In the genomic region with DNA sequence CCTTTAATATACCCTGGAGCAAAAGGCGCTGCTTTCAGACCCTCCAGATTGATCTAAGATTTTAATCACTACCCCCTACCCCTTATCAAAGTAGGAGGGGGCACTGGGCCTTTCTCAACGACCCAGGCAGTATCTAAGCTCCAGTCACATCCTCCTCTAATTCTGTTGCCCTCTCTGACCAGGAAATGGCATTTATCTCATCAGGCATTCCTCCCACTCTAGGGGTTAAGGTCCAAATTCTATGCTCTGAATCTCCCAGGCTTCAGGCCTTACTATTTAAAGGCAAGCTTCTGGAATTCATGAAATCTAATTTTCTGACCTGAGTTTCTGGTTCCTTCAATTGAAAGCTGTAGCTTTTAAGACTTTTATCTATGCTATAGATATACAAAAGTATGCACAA, we compare ENCODE assay signal across 16 cellular contexts.
DNase-seq lines count a peak whose midpoint lies in the region; ATAC-seq, FAIRE-seq and TF ChIP-seq lines count a peak whose summit lies in the region.
"Had no signal": no experiment of that assay in that cellular context is flagged by ENCODE, and none has a peak within 500 bp of the region (broad histone marks: within the 10 kb centered on the region; RNA-seq: fewer than 3 reads in every experiment).

No MANE protein-coding gene starts in this region.

- H3K9me3 ChIP-seq in HepG2 (ENCODE audit: low read length) (peaks cover 45% of the 10 kb centered on the region), smooth muscle cell (replicated peaks; ENCODE audit: low read depth) (no peaks in the 10 kb centered on the region)

- H2AFZ ChIP-seq in HepG2 (ENCODE audit: low read length) (no peak overlapping the region), smooth muscle cell (ENCODE audit: low read depth) (peak overlapping the region; percentile 46)

- H3K27me3 Mint-ChIP-seq in mesothelial cell of epicardium (ENCODE audit: low read depth) (no peaks in the 10 kb centered on the region), CD14-positive monocyte (ENCODE audit: low read depth in 3 of 3) (no peaks in the 10 kb centered on the region)
- H3K27me3 Mint-ChIP-seq in activated CD8-positive, alpha-beta T cell treated with anti-CD3 and anti-CD28 coated beads for 36 hours = no peaks in the 10 kb centered on the region
- H3K27me3 Mint-ChIP-seq: B cell; CD4-positive, alpha-beta memory T cell; IgD-negative memory B cell had no signal

- H3K36me3 ChIP-seq in HepG2 (replicated peaks in 1 of 2; ENCODE audit: control insufficient read depth in 1 of 2, insufficient read depth in 2 of 2, low read length in 2 of 2) (no peaks in the 10 kb centered on the region), smooth muscle cell (ENCODE audit: low read depth) (no peaks in the 10 kb centered on the region)

- H3K4me3 Mint-ChIP-seq in mesothelial cell of epicardium = no peak overlapping the region
- no peak overlapping the region for H3K4me3 Mint-ChIP-seq in activated CD8-positive, alpha-beta T cell treated with anti-CD3 and anti-CD28 coated beads for 36 hours
- no peak overlapping the region for H3K4me3 Mint-ChIP-seq in CD14-positive monocyte
- H3K4me3 Mint-ChIP-seq: B cell; CD4-positive, alpha-beta memory T cell; HFFc6; IgD-negative memory B cell had no signal

- intact Hi-C loops in HepG2 (cut with micrococcal nuclease; ENCODE audit: unreplicated experiment) (no loop called here), CD14-positive monocyte (cut with micrococcal nuclease) (no loop called here)
- intact Hi-C loops in activated CD8-positive, alpha-beta T cell treated with anti-CD3 and anti-CD28 coated beads for 36 hours (cut with micrococcal nuclease) = no loop called here

- H3K4me1 ChIP-seq in HepG2 (ENCODE audit: insufficient read depth, low read length) (no peaks in the 10 kb centered on the region), smooth muscle cell (ENCODE audit: low read depth) (peaks cover 4% of the 10 kb centered on the region)

- CTCF ChIA-PET in HepG2 (lab: Yijun Ruan, JAX; ENCODE audit: low intra/inter-chr PET ratio, low total read pairs) = no interaction called here
- CTCF ChIA-PET in activated CD8-positive, alpha-beta T cell treated with anti-CD3 and anti-CD28 coated beads for 36 hours (lab: Charles Lee) = no interaction called here

- no peak overlapping the region for H3K4me2 ChIP-seq in HepG2 (ENCODE audit: low read depth, low read length)
- H3K4me2 ChIP-seq in smooth muscle cell = peak overlapping the region; percentile 35

- DNase-seq in HuH-7.5 (ENCODE audit: low spot score) (peak; percentile 6), HepG2 (ENCODE audit: low spot score) (peak; percentile 3), mesothelial cell of epicardium (ENCODE audit: low spot score in 2 of 2, unreplicated experiment in 2 of 2) (no peak), smooth muscle cell (lab: John Stamatoyannopoulos, UW; ENCODE audit: unreplicated experiment) (no peak), NCI-H2227 (lab: John Stamatoyannopoulos, UW; ENCODE audit: unreplicated experiment) (no peak), CD14-positive monocyte (ENCODE audit: low spot score) (no peak)
- DNase-seq in activated CD8-positive, alpha-beta T cell treated with anti-CD3 and anti-CD28 coated beads for 36 hours = no peak
- DNase-seq: C1 segment of cervical spinal cord; CD4-positive, alpha-beta memory T cell; DMS53; HCEC 1CT; HFFc6 had no signal

- H3K36me3 Mint-ChIP-seq in mesothelial cell of epicardium = no peaks in the 10 kb centered on the region
- H3K36me3 Mint-ChIP-seq in activated CD8-positive, alpha-beta T cell treated with anti-CD3 and anti-CD28 coated beads for 36 hours (ENCODE audit: low read depth) = no peaks in the 10 kb centered on the region
- H3K36me3 Mint-ChIP-seq in CD14-positive monocyte = no peaks in the 10 kb centered on the region
- H3K36me3 Mint-ChIP-seq: CD4-positive, alpha-beta memory T cell; IgD-negative memory B cell had no signal

- H3K27ac Mint-ChIP-seq in mesothelial cell of epicardium (peak overlapping the region; percentile 64), CD14-positive monocyte (no peak overlapping the region)
- H3K27ac Mint-ChIP-seq in activated CD8-positive, alpha-beta T cell treated with anti-CD3 and anti-CD28 coated beads for 36 hours = no peak overlapping the region
- H3K27ac Mint-ChIP-seq: B cell; CD4-positive, alpha-beta memory T cell; HFFc6; IgD-negative memory B cell had no signal

- TF ChIP-seq EP300 in HepG2 (IDR thresholded peaks at IDR 0.05; ENCODE audit: low read depth in 2 of 2, low read length in 2 of 2) = no peak
- TF ChIP-seq EP300 in HepG2 (CRISPR knock-in tag; IDR thresholded peaks at IDR 0.05; ENCODE audit: borderline replicate concordance) = no peak

- H3K27ac ChIP-seq in HepG2 (ENCODE audit: extremely low read length, insufficient read depth, low read length) (no peak overlapping the region), smooth muscle cell (ENCODE audit: low read depth) (peak overlapping the region; percentile 70)
- H3K27ac ChIP-seq: HL-60 had no signal

- H3K4me3 ChIP-seq in HepG2 (replicated peaks in 1 of 3; ENCODE audit: insufficient read depth in 1 of 3, low read depth in 2 of 3, low read length in 3 of 3) (no peak overlapping the region), smooth muscle cell (no peak overlapping the region)

- 4% methylated on average over 2 of the region's 2 CpGs for WGBS in HepG2 (ENCODE audit: low lambda C conversion rate)
- 17% methylated on average over 2 of the region's 2 CpGs for WGBS in smooth muscle cell (ENCODE audit: low lambda C conversion rate)

- H3K9me3 Mint-ChIP-seq in mesothelial cell of epicardium = peaks cover 11% of the 10 kb centered on the region
- peaks cover 3% of the 10 kb centered on the region for H3K9me3 Mint-ChIP-seq in activated CD8-positive, alpha-beta T cell treated with anti-CD3 and anti-CD28 coated beads for 36 hours
- peaks cover 0 to 4% (median 1%) of the 10 kb centered on the region in 7 donors for H3K9me3 Mint-ChIP-seq in CD14-positive monocyte

- peaks cover 11% of the 10 kb centered on the region for H3F3A ChIP-seq in smooth muscle cell (ENCODE audit: low read depth)

- TF ChIP-seq POLR2A in HepG2 (IDR thresholded peaks at IDR 0.05; ENCODE audit: insufficient read depth in 1 of 2, low read depth in 2 of 2, low read length in 2 of 2) = no peak

- TF ChIP-seq CTCF in HepG2 (CRISPR knock-in tag; IDR thresholded peaks at IDR 0.05) (no peak), mesothelial cell of epicardium (IDR thresholded peaks at IDR 0.05; ENCODE audit: unreplicated experiment) (no peak), smooth muscle cell (IDR thresholded peaks at IDR 0.05; ENCODE audit: borderline replicate concordance, insufficient read depth, poor library complexity, severe bottlenecking) (no peak), CD14-positive monocyte (IDR thresholded peaks at IDR 0.05) (no peak)
- TF ChIP-seq CTCF in activated CD8-positive, alpha-beta T cell treated with anti-CD3 and anti-CD28 coated beads for 36 hours (IDR thresholded peaks at IDR 0.05) = no peak

- peak; percentile 75 for ATAC-seq in HepG2
- no peak for ATAC-seq in activated CD8-positive, alpha-beta T cell treated with anti-CD3 and anti-CD28 coated beads for 36 hours

- H3K9ac ChIP-seq in HepG2 (ENCODE audit: insufficient read depth, low read depth, low read length) (no peak overlapping the region), smooth muscle cell (ENCODE audit: low read depth) (no peak overlapping the region)

- no peaks in the 10 kb centered on the region for H4K20me1 ChIP-seq in HepG2 (ENCODE audit: insufficient read depth, low read length)
- no peaks in the 10 kb centered on the region for H4K20me1 ChIP-seq in smooth muscle cell (ENCODE audit: low read depth)

- H3K27me3 ChIP-seq in HepG2 (ENCODE audit: control insufficient read depth in 1 of 2, insufficient read depth in 2 of 2, low read length in 2 of 2) (no peaks in the 10 kb centered on the region), smooth muscle cell (ENCODE audit: low read depth) (no peaks in the 10 kb centered on the region)

- TF ChIP-seq RAD21 in HepG2 (CRISPR knock-in tag; IDR thresholded peaks at IDR 0.05) = no peak

- BruUV-seq in HepG2 (replicated peaks; lab: Mats Ljungman, UMichigan) = no TSS peak

- no peak for FAIRE-seq in HepG2 (lab: Jason Lieb, UNC)
- FAIRE-seq: A204.1 had no signal

- H3K4me1 Mint-ChIP-seq in mesothelial cell of epicardium (peaks cover 43% of the 10 kb centered on the region), CD14-positive monocyte (no peaks in the 10 kb centered on the region)
- H3K4me1 Mint-ChIP-seq in activated CD8-positive, alpha-beta T cell treated with anti-CD3 and anti-CD28 coated beads for 36 hours (ENCODE audit: low read depth) = no peaks in the 10 kb centered on the region
- H3K4me1 Mint-ChIP-seq: B cell; CD4-positive, alpha-beta memory T cell; IgD-negative memory B cell had no signal

- no peaks in the 10 kb centered on the region for H3K79me2 ChIP-seq in HepG2 (ENCODE audit: insufficient read depth, low read length)
- H3K79me2 ChIP-seq in smooth muscle cell (ENCODE audit: low read depth) = no peaks in the 10 kb centered on the region

- POLR2A ChIA-PET in HepG2 (lab: Yijun Ruan, JAX) = no interaction called here
- POLR2A ChIA-PET in activated CD8-positive, alpha-beta T cell treated with anti-CD3 and anti-CD28 coated beads for 36 hours (lab: Charles Lee) = no interaction called here

- in situ Hi-C loops in HepG2 (cut with HindIII; ENCODE audit: extremely low pct_ligation_motif_present, low pct_unique_long_range_greater_than_20kb) = no loop called here

TF ChIP-seq in HepG2, 621 proteins besides CTCF, POLR2A, EP300 and RAD21 (continues in another document):
- TF ChIP-seq HNF4A (CRISPR knock-in tag; IDR thresholded peaks at IDR 0.05) = 0 out of 2 replicates have a peak, but pooled peaks have one; percentile 5

Comparison
In these comparisons a context has a peak if more than half of its experiments do, and no peak if none do; other contexts are left out.
1. DNase-seq: peak in HuH-7.5 (single experiment) and HepG2 (single experiment); none in mesothelial cell of epicardium (0 of 2), smooth muscle cell (single experiment), activated CD8-positive, alpha-beta T cell treated with anti-CD3 and anti-CD28 coated beads for 36 hours (single experiment), NCI-H2227 (single experiment) and CD14-positive monocyte (single experiment).